9 cellular contexts compared by ENCODE assay signal in the genomic region with DNA sequence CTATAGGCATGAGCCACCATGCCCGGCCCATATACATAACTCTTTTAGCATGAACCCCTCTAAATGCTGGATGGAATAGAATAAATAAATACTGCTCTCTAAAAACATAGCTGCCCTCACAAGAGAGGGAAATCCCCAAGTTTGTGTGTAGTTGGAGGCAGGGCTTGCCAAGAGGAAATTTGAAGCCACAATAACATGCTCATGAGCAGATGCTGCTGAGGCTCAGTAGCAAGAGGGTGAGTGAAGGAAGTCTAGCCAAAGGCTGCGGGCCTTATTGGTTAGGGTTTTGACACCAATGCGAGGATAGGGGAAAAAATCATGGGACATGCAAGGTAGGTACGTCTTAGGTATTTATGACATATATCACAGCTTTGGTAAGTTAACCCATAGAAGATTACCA. TPM values are rescaled to one million over a fixed set of nuclear protein-coding genes. Genes with fewer than 3 reads are reported as not detected.
DNase-seq lines count a peak whose midpoint lies in the region; ATAC-seq, FAIRE-seq and TF ChIP-seq lines count a peak whose summit lies in the region.
"Had no signal": no experiment of that assay in that cellular context is flagged by ENCODE, and none has a peak within 500 bp of the region (broad histone marks: within the 10 kb centered on the region; RNA-seq: fewer than 3 reads in every experiment).

No MANE protein-coding gene starts in this region.

- no peak for TF ChIP-seq CTCF in fibroblast of pulmonary artery (IDR thresholded peaks at IDR 0.05; ENCODE audit: low read length, missing control alignments)

- H3K4me1 ChIP-seq in Karpas-422 (ENCODE audit: low read length): no peaks in the 10 kb centered on the region

- H3K9ac ChIP-seq in Karpas-422 (ENCODE audit: low read length): no peak overlapping the region

- no peaks in the 10 kb centered on the region for H4K20me1 ChIP-seq in Karpas-422 (ENCODE audit: insufficient read depth, low read depth, low read length)

- H3K27ac ChIP-seq in Karpas-422 (ENCODE audit: low read length): no peak overlapping the region

- no peaks in the 10 kb centered on the region for H3K79me2 ChIP-seq in Karpas-422 (ENCODE audit: low read length)

- FAIRE-seq in GM18507 (lab: Jason Lieb, UNC): peak; percentile 72
- FAIRE-seq: H1 had no signal

- DNase-seq in GM18507 (ENCODE audit: extremely low spot score, insufficient read length, low read depth): no peak
- DNase-seq in T-helper 22 cell (ENCODE audit: low read depth): peak; percentile 56
- DNase-seq in fibroblast of pulmonary artery (ENCODE audit: low read depth): peak; percentile 26
- DNase-seq in cardiac septum (ENCODE audit: low spot score): no peak
- no peak for DNase-seq in posterior vena cava (ENCODE audit: low spot score)
- no peak for DNase-seq in NCI-H1048 (lab: John Stamatoyannopoulos, UW)
- DNase-seq in Karpas-422: no peak

- no peaks in the 10 kb centered on the region for H3K27me3 ChIP-seq in Karpas-422 (ENCODE audit: low read length)

- ATAC-seq in HG02610 (IDR thresholded peaks at IDR 0.05; ENCODE audit: unreplicated experiment): peak; percentile 78

- no peaks in the 10 kb centered on the region for H3K9me2 ChIP-seq in Karpas-422 (replicated peaks; ENCODE audit: insufficient read depth, low read length)

- H3K36me3 ChIP-seq in Karpas-422 (ENCODE audit: insufficient read depth, low read length): no peaks in the 10 kb centered on the region

- intact Hi-C loops in cardiac septum (cut with DNase I): no loop called here
- intact Hi-C loops in posterior vena cava (cut with DNase I): no loop called here

- no peaks in the 10 kb centered on the region for H3K9me3 ChIP-seq in Karpas-422 (ENCODE audit: low read length)

- H2AFZ ChIP-seq in Karpas-422 (ENCODE audit: low read length): no peak overlapping the region

- H3K4me2 ChIP-seq in Karpas-422 (ENCODE audit: low read depth, low read length, poor library complexity, severe bottlenecking): no peak overlapping the region

- H3K4me3 ChIP-seq in fibroblast of pulmonary artery (replicated peaks; ENCODE audit: low read depth, low read length) (no peak overlapping the region), Karpas-422 (ENCODE audit: low read length) (no peak overlapping the region)

RNA-seq across cellular contexts. Expression of a gene that starts 17.3 kb away (rescaled TPM):
- total RNA-seq in cardiac septum: 5.7 TPM
- total RNA-seq in posterior vena cava: 10 to 100 TPM in 1 of 2 donors, 1 to 10 TPM in 1; 9.9 to 16.1 TPM
- 2.8 and 11.5 TPM in 2 replicates for total RNA-seq in Karpas-422 (2014; rRNA removed; shearing (Covaris generic); ENCODE audit: low replicate concordance)

Comparison
In these comparisons a context has a peak if more than half of its experiments do, and no peak if none do; other contexts are left out.
1. DNase-seq: peak in T-helper 22 cell (single experiment) and fibroblast of pulmonary artery (single experiment); none in GM18507 (single experiment), cardiac septum (single experiment), posterior vena cava (single experiment), NCI-H1048 (single experiment) and Karpas-422 (single experiment).